11 cellular contexts compared by ENCODE assay signal in the genomic region with DNA sequence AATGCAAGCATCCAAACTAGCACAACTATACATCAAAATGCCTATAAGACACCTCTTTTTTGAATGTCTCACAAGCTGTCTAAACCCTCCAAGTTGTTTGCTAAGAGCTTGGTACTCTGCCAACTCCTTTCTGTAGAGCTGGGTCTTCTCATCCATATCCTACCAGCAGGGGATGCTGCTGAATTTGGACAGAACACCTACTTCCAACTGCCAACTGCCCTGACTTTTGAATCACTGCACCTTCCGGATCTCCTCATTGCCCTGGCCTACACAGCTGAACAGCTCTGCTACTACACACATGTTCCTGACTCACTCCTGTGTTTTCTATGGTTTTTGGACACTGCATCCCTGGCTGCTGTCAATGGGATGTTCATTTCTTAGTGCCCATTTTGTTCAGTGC. TPM values are rescaled to one million over a fixed set of nuclear protein-coding genes. Genes with fewer than 3 reads are reported as not detected.
DNase-seq lines count a peak whose midpoint lies in the region; TF ChIP-seq lines count a peak whose summit lies in the region.
"Had no signal": no experiment of that assay in that cellular context is flagged by ENCODE, and none has a peak within 500 bp of the region (broad histone marks: within the 10 kb centered on the region; RNA-seq: fewer than 3 reads in every experiment).

No MANE protein-coding gene starts in this region.

- no TSS peak for BruUV-seq in OCI-LY7 (replicated peaks; lab: Mats Ljungman, UMichigan)

- no peaks in the 10 kb centered on the region for H3K79me2 ChIP-seq in OCI-LY7 (ENCODE audit: insufficient read depth, low read depth, low read length)

- H4K20me1 ChIP-seq in OCI-LY7 (ENCODE audit: insufficient read depth, low read length): no peaks in the 10 kb centered on the region

- POLR2A ChIA-PET in OCI-LY7 (lab: Charles Lee): interaction anchor here (0.6 to 1.3 kb wide), 2 partner anchors 10 to 70 kb away, joined by 3 to 4 read pairs; no protein-coding TSS in a partner anchor

- DNase-seq in AG08396 (ENCODE audit: low spot score) (peak; percentile 50), OCI-LY7 (ENCODE audit: low spot score) (peak; percentile 23), fibroblast of peridontal ligament (ENCODE audit: extremely low read depth) (peak; percentile 25), occipital lobe (lab: John Stamatoyannopoulos, UW) (no peak), SK-N-DZ (ENCODE audit: low spot score) (no peak)
- no peak for DNase-seq in activated effector memory CD4-positive, alpha-beta T cell treated with Interleukin-2 at 50 U/mL for 16 hours
- DNase-seq in stimulated activated naive CD4-positive, alpha-beta T cell (lab: John Stamatoyannopoulos, UW): no peak
- DNase-seq: GF-D8, posterior cingulate gyrus had no signal

- no peak overlapping the region for H3K4me3 ChIP-seq in OCI-LY7 (ENCODE audit: low read depth, low read length, poor library complexity, severe bottlenecking)

- H3K9me3 ChIP-seq in OCI-LY7 (ENCODE audit: low read length): no peaks in the 10 kb centered on the region

- H3K4me1 ChIP-seq in OCI-LY7 (ENCODE audit: insufficient read depth, low read length, poor library complexity, severe bottlenecking): no peaks in the 10 kb centered on the region

- H3K36me3 ChIP-seq in OCI-LY7 (ENCODE audit: insufficient read depth, low read length): no peaks in the 10 kb centered on the region

- intact Hi-C loops in OCI-LY7 (cut with micrococcal nuclease; ENCODE audit: unreplicated experiment): loop anchor here (10.0 kb wide), 1 partner anchor 832 kb away; no protein-coding TSS in a partner anchor

- TF ChIP-seq CTCF in GM12873 (IDR thresholded peaks at IDR 0.05; ENCODE audit: insufficient read depth, low read depth, low read length, missing control alignments): peak; percentile 46
- TF ChIP-seq CTCF in OCI-LY7 (conservative IDR thresholded peaks at IDR 0.05; ENCODE audit: low read length): peak; percentile 45; the same call in 1 of the 2 replicates

- H2AFZ ChIP-seq in OCI-LY7 (ENCODE audit: low read length): no peak overlapping the region

- CTCF ChIA-PET in OCI-LY7 (lab: Charles Lee; ENCODE audit: unreplicated experiment): no interaction called here

- H3K27ac ChIP-seq in OCI-LY7 (ENCODE audit: low read depth, low read length, poor library complexity, severe bottlenecking): no peak overlapping the region

- H3K9me2 ChIP-seq in OCI-LY7 (ENCODE audit: insufficient read depth, low read length): no peaks in the 10 kb centered on the region

- H3K4me2 ChIP-seq in OCI-LY7 (ENCODE audit: low read length): no peak overlapping the region

RNA-seq across cellular contexts. Expression of gene FAM184B, which starts 18.7 kb away (rescaled TPM):
- not detected in 2 replicates for total RNA-seq in OCI-LY7 (2014; rRNA removed; shearing (Covaris generic))
- total RNA-seq in OCI-LY7 (2022) (not detected in 2 replicates), occipital lobe (3.6 TPM)
- 0.03 TPM in 2 replicates for polyA plus RNA-seq in SK-N-DZ (2014; cell fraction: cytosol; rRNA removed)
- polyA plus RNA-seq in SK-N-DZ (2014; cell fraction: nucleus; rRNA removed): 0.09 and 0.28 TPM in 2 replicates
- total RNA-seq: activated T-helper 17 cell treated with anti-CD3 and anti-CD28 coated beads, Interleukin-2, amount 50 U/mL, for 72 hours had no signal

RNA-seq across cellular contexts. Expression of gene DCAF16, which starts 47.9 kb away (rescaled TPM):
- total RNA-seq in OCI-LY7 (2014; rRNA removed; shearing (Covaris generic)): 88.7 and 88.8 TPM in 2 replicates
- total RNA-seq in OCI-LY7 (2022): 115 and 141 TPM in 2 replicates
- 38.7 TPM for total RNA-seq in occipital lobe
- polyA plus RNA-seq in SK-N-DZ (2014; cell fraction: cytosol; rRNA removed): 75.8 and 81.5 TPM in 2 replicates
- polyA plus RNA-seq in SK-N-DZ (2014; cell fraction: nucleus; rRNA removed): 42.2 and 65.6 TPM in 2 replicates

RNA-seq across cellular contexts. Expression of gene NCAPG, which starts 48.1 kb away (rescaled TPM):
- 57.5 and 68.6 TPM in 2 replicates for total RNA-seq in OCI-LY7 (2014; rRNA removed; shearing (Covaris generic))
- 89.8 and 95.4 TPM in 2 replicates for total RNA-seq in OCI-LY7 (2022)
- 6.4 TPM for total RNA-seq in occipital lobe
- polyA plus RNA-seq in SK-N-DZ (2014; cell fraction: cytosol; rRNA removed): 72.8 and 73.0 TPM in 2 replicates
- polyA plus RNA-seq in SK-N-DZ (2014; cell fraction: nucleus; rRNA removed): 68.5 and 82.1 TPM in 2 replicates

Comparison
In these comparisons a context has a peak if more than half of its experiments do, and no peak if none do; other contexts are left out.
1. DNase-seq: peak in AG08396 (single experiment), OCI-LY7 (single experiment) and fibroblast of peridontal ligament (single experiment); none in occipital lobe (single experiment), activated effector memory CD4-positive, alpha-beta T cell treated with Interleukin-2 at 50 U/mL for 16 hours (single experiment), SK-N-DZ (single experiment) and stimulated activated naive CD4-positive, alpha-beta T cell (0 of 6).